In genomic region chr15:40893019-40893723, GRCh38 we compare ENCODE assay signal across 9 cellular contexts. TPM values are rescaled to one million over a fixed set of nuclear protein-coding genes. Genes with fewer than 3 reads are reported as not detected.
A peak's percentile ranks its signal among the peaks of the same experiment; 100 is the strongest.
DNase-seq lines count a peak whose midpoint lies in the region; ATAC-seq, FAIRE-seq and TF ChIP-seq lines count a peak whose summit lies in the region.
"Had no signal": no experiment of that assay in that cellular context is flagged by ENCODE, and none has a peak within 500 bp of the region (broad histone marks: within the 10 kb centered on the region; RNA-seq: fewer than 3 reads in every experiment).

No MANE protein-coding gene starts in this region.

- POLR2A ChIA-PET in A549 (lab: Yijun Ruan, JAX), result interaction anchor here (1.0 to 2.6 kb wide), 4 partner anchors 20 to 149 kb away, joined by 4 to 11 read pairs (median 6); partner anchors contain the start of gene RHOV
- POLR2A ChIA-PET in IMR-90 (lab: Charles Lee; ENCODE audit: unreplicated experiment), result no interaction called here

- H3K9ac ChIP-seq in IMR-90 (ENCODE audit: low read depth, low read length), result no peak overlapping the region

- TF ChIP-seq POLR2A in A549 (IDR thresholded peaks at IDR 0.05; ENCODE audit: low read length), result no peak
- no peak for TF ChIP-seq POLR2A in IMR-90 (IDR thresholded peaks at IDR 0.05; ENCODE audit: low read depth, low read length)

- H4K5ac ChIP-seq in IMR-90 (ENCODE audit: low read depth, low read length), result peak overlapping the region; percentile 74; the same call in 1 of the 2 replicates

- peaks cover 6% of the 10 kb centered on the region; the same call in 1 of the 2 replicates for H3K36me3 ChIP-seq in IMR-90 (ENCODE audit: control insufficient read depth, insufficient read depth, low read length)

- no peaks in the 10 kb centered on the region for H3K27me3 Mint-ChIP-seq in naive B cell

- TF ChIP-seq RAD21 in A549 (conservative IDR thresholded peaks at IDR 0.05 in 1 of 2, IDR thresholded peaks at IDR 0.05 in 1 of 2) (no peak), IMR-90 (IDR thresholded peaks at IDR 0.05; ENCODE audit: low read length) (no peak)

- H2BK20ac ChIP-seq in IMR-90 (ENCODE audit: low read depth, low read length), result no peak overlapping the region

- H4K91ac ChIP-seq in IMR-90 (ENCODE audit: insufficient read depth, low read depth, low read length), result no peak overlapping the region

- peak overlapping the region in 5 of 6 donors; percentile 54 to 100 (median 99) for H3K27ac Mint-ChIP-seq in naive B cell

- no peak for TF ChIP-seq CTCF in A549 (IDR thresholded peaks at IDR 0.05)
- TF ChIP-seq CTCF in IMR-90 (conservative IDR thresholded peaks at IDR 0.05; ENCODE audit: low read depth, low read length), result no peak
- no peak for TF ChIP-seq CTCF in dorsolateral prefrontal cortex (IDR thresholded peaks at IDR 0.05 in 54 of 56, conservative IDR thresholded peaks at IDR 0.05 in 2 of 56; ENCODE audit: low read depth in 1 of 56, partially characterized antibody in 56 of 56)

- H3K23ac ChIP-seq in IMR-90 (ENCODE audit: low read depth, low read length), result no peak overlapping the region

- no peaks in the 10 kb centered on the region for H3K9me3 Mint-ChIP-seq in naive B cell

- H2AK5ac ChIP-seq in IMR-90 (ENCODE audit: low read depth, low read length), result no peak overlapping the region; the same call in 1 of the 2 replicates

- no peaks in the 10 kb centered on the region for H3K9me3 ChIP-seq in A549
- no peaks in the 10 kb centered on the region for H3K9me3 ChIP-seq in IMR-90 (ENCODE audit: control insufficient read depth, insufficient read depth, low read length)
- H3K9me3 ChIP-seq: body of pancreas had no signal

- no peak for ATAC-seq in A549
- no peak for ATAC-seq in IMR-90 (ENCODE audit: low read depth)
- no peak for ATAC-seq in naive B cell (ENCODE audit: low read depth in 2 of 2)
- no peak for ATAC-seq in HG02623 (IDR thresholded peaks at IDR 0.05; ENCODE audit: unreplicated experiment)
- ATAC-seq in GM18867 (IDR thresholded peaks at IDR 0.05; ENCODE audit: unreplicated experiment), result no peak
- no peak for ATAC-seq in HG02610 (IDR thresholded peaks at IDR 0.05; ENCODE audit: unreplicated experiment)

- no peak overlapping the region for H2BK15ac ChIP-seq in IMR-90 (ENCODE audit: low read depth, low read length)

- CTCF ChIA-PET in A549 (lab: Yijun Ruan, JAX) (interaction anchor here (0.7 to 13.7 kb wide), 25 partner anchors 12 to 292 kb away, joined by 3 to 254 read pairs (median 5); partner anchors contain the start of genes DNAJC17, PPP1R14D, RHOV and ZFYVE19), IMR-90 (lab: Yijun Ruan, JAX) (interaction anchor here (0.6 to 4.3 kb wide), 16 partner anchors 12 to 375 kb away, joined by 3 to 44 read pairs (median 7); no protein-coding TSS in a partner anchor)

- intact Hi-C loops in IMR-90 (cut with micrococcal nuclease) (loop anchor here (5.0 kb wide), 2 partner anchors 216 to 371 kb away; no protein-coding TSS in a partner anchor), dorsolateral prefrontal cortex (cut with DNase I) (loop anchor here (2.0 to 10.0 kb wide), 9 partner anchors 32 to 339 kb away; partner anchors contain the start of genes DNAJC17 (in 2 of the 2), ZFYVE19 (in 2 of the 2), CCDC32 (in 1 of the 2) and CHP1 (in 1 of the 2))

- 0 out of 2 replicates have a peak, but pooled peaks cover 3% of the 10 kb centered on the region for H3K9me1 ChIP-seq in IMR-90 (ENCODE audit: insufficient read depth, low read length)

- 83% methylated on average over 19 of the region's 24 CpGs for WGBS in A549 (ENCODE audit: missing lambda C conversion rate)
- 82% methylated on average over 9 of the region's 24 CpGs; no CpG with 5 or more reads in 1 of the 2 experiments for whole genome bisulfite sequencing in IMR-90 (ENCODE audit: extremely low coverage in 2 of 2, insufficient read length in 1 of 2), 2 experiments

- DNase-seq in A549 (ENCODE audit: low read depth in 1 of 2, low spot score in 1 of 2) (no peak), IMR-90 (no peak), dorsolateral prefrontal cortex (no peak), naive B cell (no peak), ureter (ENCODE audit: low spot score) (no peak)

- FAIRE-seq in A549 (lab: Jason Lieb, UNC), result no peak

- H2AFZ ChIP-seq in IMR-90 (replicated peaks; ENCODE audit: low read length, poor library complexity), result peak overlapping the region; percentile 96

- no peaks in the 10 kb centered on the region for H3K36me3 Mint-ChIP-seq in naive B cell

- no peak overlapping the region for H3K4me3 ChIP-seq in A549
- no peak overlapping the region for H3K4me3 ChIP-seq in IMR-90 (ENCODE audit: insufficient read depth, low read depth, low read length)
- H3K4me3 ChIP-seq in dorsolateral prefrontal cortex, result peak overlapping the region in 49 of 59 donors; percentile 65 to 99 (median 93)
- H3K4me3 ChIP-seq: body of pancreas had no signal

- H3K4ac ChIP-seq in IMR-90 (ENCODE audit: low read depth, low read length), result no peak overlapping the region

- peak overlapping the region; percentile 88 to 98; a peak in 3 of 4 replicates for H4K8ac ChIP-seq in IMR-90 (ENCODE audit: low read depth in 2 of 2, low read length in 2 of 2)

- no peak overlapping the region for H2BK5ac ChIP-seq in IMR-90 (ENCODE audit: low read depth, low read length, poor library complexity, severe bottlenecking)

- dilution Hi-C loops in IMR-90 (cut with HindIII; ENCODE audit: low sequenced_read_pairs, unreplicated experiment), result no loop called here

- H3K56ac ChIP-seq in IMR-90 (ENCODE audit: extremely low read depth, insufficient read depth, low read length), result no peak overlapping the region

- H3K4me2 ChIP-seq in A549, result peak overlapping the region; percentile 98; the same call in 2 of the 3 replicates
- H3K4me2 ChIP-seq in IMR-90 (ENCODE audit: low read depth, low read length), result no peak overlapping the region

- H2AK9ac ChIP-seq in IMR-90 (replicated peaks; ENCODE audit: low read depth, low read length, poor library complexity), result peak overlapping the region; percentile 83

- H2BK120ac ChIP-seq in IMR-90 (ENCODE audit: low read depth, low read length), result no peak overlapping the region

- peaks cover 14 to 20% of the 10 kb centered on the region in 2 experiments; a peak in 3 of 4 replicates for H3K79me1 ChIP-seq in IMR-90 (ENCODE audit: low read depth in 1 of 2, low read length in 2 of 2)

- H3K18ac ChIP-seq in IMR-90 (ENCODE audit: low read depth, low read length), result no peak overlapping the region

- peaks cover 12% of the 10 kb centered on the region for H3K4me1 ChIP-seq in A549
- H3K4me1 ChIP-seq in IMR-90 (ENCODE audit: control insufficient read depth, insufficient read depth, low read length), result peaks cover 9% of the 10 kb centered on the region; the same call in 1 of the 2 replicates

- no TSS peak for BruUV-seq in IMR-90 (replicated peaks; lab: Mats Ljungman, UMichigan)

- H3K27ac ChIP-seq in A549 (peak overlapping the region; percentile 88), IMR-90 (ENCODE audit: insufficient read depth, low read length) (no peak overlapping the region), dorsolateral prefrontal cortex (peak overlapping the region in 42 of 59 donors; percentile 60 to 97 (median 89))

- H3K4me3 Mint-ChIP-seq in naive B cell, result peak overlapping the region; percentile 53 to 100 (median 99)

- H3K27me3 ChIP-seq in IMR-90 (ENCODE audit: control insufficient read depth, insufficient read depth, low read length) (no peaks in the 10 kb centered on the region; the same call in 1 of the 2 replicates), dorsolateral prefrontal cortex (no peaks in the 10 kb centered on the region)
- H3K27me3 ChIP-seq: body of pancreas had no signal

- no peak overlapping the region for H3K14ac ChIP-seq in IMR-90 (replicated peaks; ENCODE audit: low read depth, low read length)

- TF ChIP-seq EP300 in A549 (IDR thresholded peaks at IDR 0.05), result no peak

- in situ Hi-C loops in IMR-90 (cut with MboI; ENCODE audit: low sequenced_read_pairs), result loop anchor here (5.0 kb wide), 1 partner anchor 36 kb away; no protein-coding TSS in a partner anchor

- H4K20me1 ChIP-seq in IMR-90 (ENCODE audit: insufficient read depth, low read length), result peaks cover 9% of the 10 kb centered on the region; the same call in 1 of the 2 replicates

- H3K4me1 Mint-ChIP-seq in naive B cell, result peaks cover 35 to 38% (median 36%) of the 10 kb centered on the region in 3 donors

RNA-seq across cellular contexts. Expression of gene VPS18, which starts 1.1 kb away (rescaled TPM):
- polyA plus RNA-seq in A549 (2011; rRNA removed) (9.0 and 10.7 TPM in 2 replicates), A549 (2017; fragmentation: RNase III; extraction: RNeasy Plus Mini Kit Qiagen cat#74134 plus additional on column Dnase treatment) (12.4 to 15.2 TPM (median 14.6 TPM) in 3 replicates), IMR-90 (2012; rRNA removed) (19.3 and 20.8 TPM in 2 replicates), naive B cell (ENCODE audit: low read depth in 6 of 6) (10 to 100 TPM; 21.2 to 33.6 (median 23.5) TPM)
- 9.1 and 10.9 TPM in 2 replicates for polyA plus RNA-seq in A549 (2012; cell fraction: cytosol; rRNA removed)
- polyA plus RNA-seq in A549 (2012; cell fraction: nucleus; rRNA removed), result 23.3 and 26.0 TPM in 2 replicates
- 26.2 and 33.6 TPM in 2 replicates for polyA minus RNA-seq in A549 (2011; rRNA and poly(A)+ RNA removed)
- total RNA-seq in IMR-90 (2012; rRNA removed) (30.0 and 32.3 TPM in 2 replicates), dorsolateral prefrontal cortex (10 to 100 TPM; 19.3 to 39.4 (median 29.9) TPM), ureter (30.0 TPM)
- polyA plus RNA-seq in IMR-90 (2012; cell fraction: cytosol; rRNA removed), result 15.0 and 19.5 TPM in 2 replicates
- 15.5 and 29.3 TPM in 2 replicates for polyA plus RNA-seq in IMR-90 (2012; cell fraction: nucleus; rRNA removed; ENCODE audit: low replicate concordance)

RNA-seq across cellular contexts. Expression of gene RHOV, which starts 19.1 kb away (rescaled TPM):
- 13.0 and 13.9 TPM in 2 replicates for polyA plus RNA-seq in A549 (2011; rRNA removed)
- polyA plus RNA-seq in A549 (2012; cell fraction: cytosol; rRNA removed), result 6.4 and 7.3 TPM in 2 replicates
- 4.5 and 5.4 TPM in 2 replicates for polyA plus RNA-seq in A549 (2012; cell fraction: nucleus; rRNA removed)
- 4.9 to 7.6 TPM (median 6.9 TPM) in 3 replicates for polyA plus RNA-seq in A549 (2017; fragmentation: RNase III; extraction: RNeasy Plus Mini Kit Qiagen cat#74134 plus additional on column Dnase treatment)
- 8.2 and 10.0 TPM in 2 replicates for polyA minus RNA-seq in A549 (2011; rRNA and poly(A)+ RNA removed)
- not detected in 2 replicates for total RNA-seq in IMR-90 (2012; rRNA removed)
- polyA plus RNA-seq in IMR-90 (2012; rRNA removed), result 0.07 and 0.10 TPM in 2 replicates
- polyA plus RNA-seq in IMR-90 (2012; cell fraction: cytosol; rRNA removed), result 0.05 TPM in 1 of 2 replicates, not detected in the other
- polyA plus RNA-seq in IMR-90 (2012; cell fraction: nucleus; rRNA removed; ENCODE audit: low replicate concordance), result 0.48 and 0.57 TPM in 2 replicates
- total RNA-seq in dorsolateral prefrontal cortex, result 1 to 10 TPM in 113 of 120 experiments, under 1 TPM in 7; 0.46 to 6.2 (median 2.5) TPM
- polyA plus RNA-seq in naive B cell (ENCODE audit: low read depth in 6 of 6), result not detected
- 31.4 TPM for total RNA-seq in ureter

RNA-seq across cellular contexts. Expression of gene DLL4, which starts 36.0 kb away (rescaled TPM):
- 0.09 and 0.16 TPM in 2 replicates for polyA plus RNA-seq in A549 (2011; rRNA removed)
- 0.16 and 0.21 TPM in 2 replicates for polyA plus RNA-seq in A549 (2012; cell fraction: cytosol; rRNA removed)
- polyA plus RNA-seq in A549 (2012; cell fraction: nucleus; rRNA removed), result 0.54 and 0.61 TPM in 2 replicates
- polyA plus RNA-seq in A549 (2017; fragmentation: RNase III; extraction: RNeasy Plus Mini Kit Qiagen cat#74134 plus additional on column Dnase treatment), result 0.09 to 0.28 TPM (median 0.13 TPM) in 3 replicates
- polyA minus RNA-seq in A549 (2011; rRNA and poly(A)+ RNA removed), result 0.21 and 0.24 TPM in 2 replicates
- total RNA-seq in IMR-90 (2012; rRNA removed), result 1.7 and 1.8 TPM in 2 replicates
- polyA plus RNA-seq in IMR-90 (2012; rRNA removed), result 3.4 and 3.6 TPM in 2 replicates
- polyA plus RNA-seq in IMR-90 (2012; cell fraction: cytosol; rRNA removed), result 2.3 and 2.9 TPM in 2 replicates
- 2.4 and 5.1 TPM in 2 replicates for polyA plus RNA-seq in IMR-90 (2012; cell fraction: nucleus; rRNA removed; ENCODE audit: low replicate concordance)
- total RNA-seq in dorsolateral prefrontal cortex, result 10 to 100 TPM in 41 of 120 experiments, 1 to 10 TPM in 79; 2.2 to 25.3 (median 7.9) TPM
- polyA plus RNA-seq in naive B cell (ENCODE audit: low read depth in 6 of 6), result not detected
- 15.2 TPM for total RNA-seq in ureter

RNA-seq across cellular contexts. Expression of gene SPINT1, which starts 49.3 kb away (rescaled TPM):
- polyA plus RNA-seq in A549 (2011; rRNA removed) (0.79 and 0.99 TPM in 2 replicates), A549 (2017; fragmentation: RNase III; extraction: RNeasy Plus Mini Kit Qiagen cat#74134 plus additional on column Dnase treatment) (0.28 to 0.80 TPM (median 0.54 TPM) in 3 replicates), IMR-90 (2012; rRNA removed) (1.8 and 2.1 TPM in 2 replicates), naive B cell (ENCODE audit: low read depth in 6 of 6) (1 to 10 TPM; 3.8 to 7.0 (median 5.4) TPM)
- 0.31 and 0.38 TPM in 2 replicates for polyA plus RNA-seq in A549 (2012; cell fraction: cytosol; rRNA removed)
- 0.49 and 0.97 TPM in 2 replicates for polyA plus RNA-seq in A549 (2012; cell fraction: nucleus; rRNA removed)
- polyA minus RNA-seq in A549 (2011; rRNA and poly(A)+ RNA removed), result 1.2 and 2.4 TPM in 2 replicates
- total RNA-seq in IMR-90 (2012; rRNA removed) (0.56 and 0.90 TPM in 2 replicates), dorsolateral prefrontal cortex (1 to 10 TPM in 95 of 120 experiments, under 1 TPM in 23, not detected in 2; 0.39 to 5.4 (median 1.6) TPM), ureter (138 TPM)
- polyA plus RNA-seq in IMR-90 (2012; cell fraction: cytosol; rRNA removed), result 2.3 and 3.1 TPM in 2 replicates
- 2.5 and 5.8 TPM in 2 replicates for polyA plus RNA-seq in IMR-90 (2012; cell fraction: nucleus; rRNA removed; ENCODE audit: low replicate concordance)

Comparison
In these comparisons a context has a peak if more than half of its experiments do, and no peak if none do; other contexts are left out.
1. H3K4me3 ChIP-seq: peak in dorsolateral prefrontal cortex (49 of 59); none in A549 (single experiment) and IMR-90 (single experiment).